ENCODE assay signal across 20 cellular contexts in genomic region chr1:8945568-8945967, GRCh38. TPM values are rescaled to one million over a fixed set of nuclear protein-coding genes. Genes with fewer than 3 reads are reported as not detected.
A peak's percentile ranks its signal among the peaks of the same experiment; 100 is the strongest.
DNase-seq lines count a peak whose midpoint lies in the region; ATAC-seq and TF ChIP-seq lines count a peak whose summit lies in the region.
"Had no signal": no experiment of that assay in that cellular context is flagged by ENCODE, and none has a peak within 500 bp of the region (broad histone marks: within the 10 kb centered on the region; RNA-seq: fewer than 3 reads in every experiment).

Gene CA6 (plus strand): TSS chr1:8945868. CDS start chr1:8945887, 19 bp downstream.

- WGBS in right lobe of liver (ENCODE audit: insufficient coverage, low coverage, low lambda C conversion rate, missing lambda C conversion rate) = 88% methylated on average over 6 of the region's 8 CpGs

- H3K4me1 Mint-ChIP-seq in activated naive CD4-positive, alpha-beta T cell treated with anti-CD3 and anti-CD28 coated beads, Interleukin-2, amount 10 ng/mL, durations not matched to agents 7 days and 5 days = peaks cover 96% of the 10 kb centered on the region
- H3K4me1 Mint-ChIP-seq in stimulated activated naive B cell treated with anti-CD40 and anti-IgM and Interleukin-4, amounts not matched to agents 10 μg/mL and 1 μg/mL and 100 μg/mL, for 72 hours = peaks cover 12 to 37% of the 10 kb centered on the region in 2 donors

- H3K27me3 ChIP-seq in Loucy (ENCODE audit: insufficient read depth, low read length, poor library complexity, severe bottlenecking) (no peaks in the 10 kb centered on the region), right lobe of liver (no peaks in the 10 kb centered on the region)
- H3K27me3 ChIP-seq: sigmoid colon had no signal

- no peaks in the 10 kb centered on the region for H3F3A ChIP-seq in Loucy (ENCODE audit: low read depth)

- H3K9me3 ChIP-seq in Loucy (ENCODE audit: insufficient read depth, low read depth, low read length) (no peaks in the 10 kb centered on the region), right lobe of liver (no peaks in the 10 kb centered on the region)
- H3K9me3 ChIP-seq: sigmoid colon had no signal

- H3K4me3 Mint-ChIP-seq in activated naive CD4-positive, alpha-beta T cell treated with anti-CD3 and anti-CD28 coated beads, Interleukin-2, amount 10 ng/mL, durations not matched to agents 7 days and 5 days = peak within 1 kb of the TSS; percentile 47
- peak within 1 kb of the TSS; percentile 16 to 56 for H3K4me3 Mint-ChIP-seq in stimulated activated naive B cell treated with anti-CD40 and anti-IgM and Interleukin-4, amounts not matched to agents 10 μg/mL and 1 μg/mL and 100 μg/mL, for 72 hours
- H3K4me3 Mint-ChIP-seq: central memory CD8-positive, alpha-beta T cell had no signal

- no peaks in the 10 kb centered on the region for H3K79me2 ChIP-seq in Loucy (ENCODE audit: insufficient read depth, low read length)

- no peaks in the 10 kb centered on the region for H3K9me2 ChIP-seq in Loucy (replicated peaks; ENCODE audit: low read depth, low read length)

- ATAC-seq in stimulated activated naive B cell treated with anti-CD40 and anti-IgM and Interleukin-4, amounts not matched to agents 10 μg/mL and 1 μg/mL and 100 μg/mL, for 72 hours (replicated peaks) = no peak
- no peak for ATAC-seq in right lobe of liver

- peak within 1 kb of the TSS; percentile 13; the same call in 1 of the 2 replicates for H2AFZ ChIP-seq in Loucy (ENCODE audit: low read length)

- no peaks in the 10 kb centered on the region for H3K27me3 Mint-ChIP-seq in activated naive CD4-positive, alpha-beta T cell treated with anti-CD3 and anti-CD28 coated beads, Interleukin-2, amount 10 ng/mL, durations not matched to agents 7 days and 5 days
- H3K27me3 Mint-ChIP-seq in stimulated activated naive B cell treated with anti-CD40 and anti-IgM and Interleukin-4, amounts not matched to agents 10 μg/mL and 1 μg/mL and 100 μg/mL, for 72 hours = peaks cover 0 to 7% of the 10 kb centered on the region in 2 donors

- CTCF ChIA-PET in activated naive CD4-positive, alpha-beta T cell treated with anti-CD3 and anti-CD28 coated beads, Interleukin-2, amount 10 ng/mL, durations not matched to agents 7 days and 5 days (lab: Charles Lee) = interaction anchor here (1.4 to 5.3 kb wide), 4 partner anchors 18 to 59 kb away, joined by 5 to 26 read pairs (median 7); no protein-coding TSS in a partner anchor

- H3K27ac Mint-ChIP-seq in activated naive CD4-positive, alpha-beta T cell treated with anti-CD3 and anti-CD28 coated beads, Interleukin-2, amount 10 ng/mL, durations not matched to agents 7 days and 5 days = peak within 1 kb of the TSS; percentile 99
- H3K27ac Mint-ChIP-seq in stimulated activated naive B cell treated with anti-CD40 and anti-IgM and Interleukin-4, amounts not matched to agents 10 μg/mL and 1 μg/mL and 100 μg/mL, for 72 hours = peak within 1 kb of the TSS; percentile 93

- no peak for TF ChIP-seq POLR2A in right lobe of liver (IDR thresholded peaks at IDR 0.05)

- H3K36me3 Mint-ChIP-seq in activated naive CD4-positive, alpha-beta T cell treated with anti-CD3 and anti-CD28 coated beads, Interleukin-2, amount 10 ng/mL, durations not matched to agents 7 days and 5 days = peaks cover 43% of the 10 kb centered on the region
- H3K36me3 Mint-ChIP-seq in stimulated activated naive B cell treated with anti-CD40 and anti-IgM and Interleukin-4, amounts not matched to agents 10 μg/mL and 1 μg/mL and 100 μg/mL, for 72 hours = peaks cover 0 to 2% of the 10 kb centered on the region in 2 donors

- TF ChIP-seq CTCF in Loucy (conservative IDR thresholded peaks at IDR 0.05; ENCODE audit: low read length) = no peak
- TF ChIP-seq CTCF in right lobe of liver (IDR thresholded peaks at IDR 0.05) = no peak

- H3K36me3 ChIP-seq in Loucy (ENCODE audit: insufficient read depth, low read length) (no peaks in the 10 kb centered on the region), right lobe of liver (no peaks in the 10 kb centered on the region)
- H3K36me3 ChIP-seq: sigmoid colon had no signal

- H3K9me3 Mint-ChIP-seq in activated naive CD4-positive, alpha-beta T cell treated with anti-CD3 and anti-CD28 coated beads, Interleukin-2, amount 10 ng/mL, durations not matched to agents 7 days and 5 days = peaks cover 1% of the 10 kb centered on the region
- H3K9me3 Mint-ChIP-seq in stimulated activated naive B cell treated with anti-CD40 and anti-IgM and Interleukin-4, amounts not matched to agents 10 μg/mL and 1 μg/mL and 100 μg/mL, for 72 hours = no peaks in the 10 kb centered on the region
- H3K9me3 Mint-ChIP-seq: central memory CD8-positive, alpha-beta T cell had no signal

- intact Hi-C loops in right lobe of liver (cut with DNase I) = no loop called here

- no peaks in the 10 kb centered on the region for H4K20me1 ChIP-seq in Loucy (ENCODE audit: insufficient read depth, low read length, poor library complexity, severe bottlenecking)

- peak within 1 kb of the TSS; percentile 45 for H3K27ac ChIP-seq in angular gyrus (ENCODE audit: low read depth, low read length)
- H3K27ac ChIP-seq in right lobe of liver = no peak within 1 kb of the TSS
- H3K27ac ChIP-seq: sigmoid colon had no signal

- H3K9ac ChIP-seq in Loucy (ENCODE audit: low read depth, low read length, poor library complexity, severe bottlenecking) = no peak within 1 kb of the TSS

- no peak for DNase-seq in activated naive CD4-positive, alpha-beta T cell treated with anti-CD3 and anti-CD28 coated beads, Interleukin-2, amount 10 ng/mL, durations not matched to agents 7 days and 5 days
- no peak for DNase-seq in activated naive CD4-positive, alpha-beta T cell (lab: John Stamatoyannopoulos, UW)
- no peak for DNase-seq in stimulated activated naive B cell treated with anti-CD40 and anti-IgM and Interleukin-4, amounts not matched to agents 10 μg/mL and 1 μg/mL and 100 μg/mL, for 72 hours
- DNase-seq in right lobe of liver = no peak
- DNase-seq in DMS 273 (lab: John Stamatoyannopoulos, UW; ENCODE audit: unreplicated experiment) = no peak
- DNase-seq in NCI-H1436 treated with DMSO at 0.1 percent for 48 hours (lab: John Stamatoyannopoulos, UW) = no peak
- DNase-seq: HCEC 1CT; kidney glomerular epithelial cell; midbrain; NCI-H1930; NCI-H524 treated with DMSO at 0.1 percent for 48 hours; occipital lobe; sigmoid colon; stimulated activated CD4-positive, alpha-beta T cell treated with anti-CD3 and anti-CD28 coated beads, Interleukin-2, amount 100 ng/mL, for 24 hours had no signal

- H3K4me1 ChIP-seq in Loucy (ENCODE audit: insufficient read depth, low read length, poor library complexity, severe bottlenecking) (peaks cover 16% of the 10 kb centered on the region), right lobe of liver (no peaks in the 10 kb centered on the region)
- H3K4me1 ChIP-seq: sigmoid colon had no signal

- no peak within 1 kb of the TSS for H3K4me2 ChIP-seq in Loucy (ENCODE audit: low read depth, low read length, poor library complexity, severe bottlenecking)

- no peak within 1 kb of the TSS for H3K4me3 ChIP-seq in Loucy (ENCODE audit: low read length, poor library complexity, severe bottlenecking)
- no peak within 1 kb of the TSS for H3K4me3 ChIP-seq in right lobe of liver
- H3K4me3 ChIP-seq: sigmoid colon had no signal

RNA-seq across cellular contexts. Expression of gene CA6, which starts in this region (rescaled TPM):
- not detected for total RNA-seq in right lobe of liver
- total RNA-seq: HT1080, M059J, occipital lobe, OCI-LY7, sigmoid colon had no signal
